In genomic region chr4:184275766-184276165, GRCh38 we compare ENCODE assay signal across 27 cellular contexts. TPM values are rescaled to one million over a fixed set of nuclear protein-coding genes. Genes with fewer than 3 reads are reported as not detected.
DNase-seq lines count a peak whose midpoint lies in the region; ATAC-seq, FAIRE-seq and TF ChIP-seq lines count a peak whose summit lies in the region.
"Had no signal": no experiment of that assay in that cellular context is flagged by ENCODE, and none has a peak within 500 bp of the region (broad histone marks: within the 10 kb centered on the region; RNA-seq: fewer than 3 reads in every experiment).

No MANE protein-coding gene starts in this region.

- no peak overlapping the region for H2AFZ ChIP-seq in mammary epithelial cell (ENCODE audit: low read depth, low read length)

- ATAC-seq in upper lobe of right lung (peak; percentile 17), GM18873 (IDR thresholded peaks at IDR 0.05; ENCODE audit: low FRiP score, unreplicated experiment) (no peak)
- ATAC-seq: Panc1, Right ventricle myocardium inferior had no signal

- H3K27me3 ChIP-seq in mammary epithelial cell (ENCODE audit: insufficient read depth, low read length) (no peaks in the 10 kb centered on the region), breast epithelium (no peaks in the 10 kb centered on the region), upper lobe of right lung (no peaks in the 10 kb centered on the region)
- H3K27me3 ChIP-seq: BE2C, MG63 had no signal

- H3K79me2 ChIP-seq in mammary epithelial cell (ENCODE audit: insufficient read depth, low read length), result no peaks in the 10 kb centered on the region

- H3K4me1 ChIP-seq in mammary epithelial cell (ENCODE audit: insufficient read depth, low read length), result no peaks in the 10 kb centered on the region
- H3K4me1 ChIP-seq in breast epithelium, result no peaks in the 10 kb centered on the region
- peaks cover 3% of the 10 kb centered on the region for H3K4me1 ChIP-seq in upper lobe of right lung
- H3K4me1 ChIP-seq: BE2C had no signal

- H4K20me1 ChIP-seq in mammary epithelial cell (ENCODE audit: insufficient read depth, low read length), result no peaks in the 10 kb centered on the region

- intact Hi-C loops in mammary epithelial cell (cut with micrococcal nuclease), result no loop called here
- intact Hi-C loops in breast epithelium (cut with DNase I; ENCODE audit: low total_unique reads), result no loop called here
- intact Hi-C loops in upper lobe of right lung (cut with DNase I), result no loop called here

- H3K36me3 ChIP-seq in mammary epithelial cell (ENCODE audit: insufficient read depth, low read length) (no peaks in the 10 kb centered on the region), breast epithelium (no peaks in the 10 kb centered on the region), upper lobe of right lung (no peaks in the 10 kb centered on the region)
- H3K36me3 ChIP-seq: BE2C, MG63 had no signal

- no TSS peak for BruUV-seq in mammary epithelial cell (replicated peaks; lab: Mats Ljungman, UMichigan)

- H3K9me3 ChIP-seq in mammary epithelial cell (replicated peaks; ENCODE audit: insufficient read depth, low read length), result peaks cover 2% of the 10 kb centered on the region
- H3K9me3 ChIP-seq in breast epithelium, result peaks cover 0 to 3% of the 10 kb centered on the region in 2 donors
- no peaks in the 10 kb centered on the region for H3K9me3 ChIP-seq in upper lobe of right lung
- H3K9me3 ChIP-seq: BE2C, MG63 had no signal

- DNase-seq in mammary epithelial cell (peak; percentile 47), breast epithelium (ENCODE audit: low spot score in 2 of 2) (no peak), astrocyte of the hippocampus (ENCODE audit: low read depth, low spot score) (peak; percentile 42), kidney tubule cell (ENCODE audit: low spot score) (peak; percentile 95), upper lobe of right lung (no peak), HTR-8/SVneo (ENCODE audit: insufficient read length, low spot score) (no peak)
- DNase-seq in effector CD4-positive, alpha-beta T cell, result no peak
- DNase-seq: BE2C; CD4-positive, CD25-positive, alpha-beta regulatory T cell; COR-L47; EL; Karpas-422; MG63; NCI-H1048; NCI-H1436 treated with DMSO at 0.1 percent for 48 hours; NCI-H2029 treated with DMSO at 0.1 percent for 48 hours; NCI-H2171 treated with DMSO at 0.1 percent for 48 hours; NCI-H446 treated with DMSO at 0.1 percent for 48 hours; NCI-H69 had no signal

- H3K9ac ChIP-seq in mammary epithelial cell (ENCODE audit: insufficient read depth, low read length), result no peak overlapping the region

- TF ChIP-seq POLR2A in breast epithelium (IDR thresholded peaks at IDR 0.05), result no peak

- FAIRE-seq in HTR-8/SVneo (lab: Jason Lieb, UNC), result no peak
- FAIRE-seq: A204.1, H1 had no signal

- no peak overlapping the region for H3K4me2 ChIP-seq in mammary epithelial cell (ENCODE audit: insufficient read depth, low read depth, low read length)

- TF ChIP-seq CTCF in mammary epithelial cell (conservative IDR thresholded peaks at IDR 0.05 in 1 of 2, IDR thresholded peaks at IDR 0.05 in 1 of 2; ENCODE audit: extremely low read depth in 1 of 2, insufficient read depth in 1 of 2, low read depth in 1 of 2, low read length in 2 of 2) (no peak), breast epithelium (IDR thresholded peaks at IDR 0.05) (no peak), upper lobe of right lung (IDR thresholded peaks at IDR 0.05) (no peak)

- 100% methylated on average over 2 of the region's 2 CpGs for WGBS in mammary epithelial cell (ENCODE audit: low coverage, missing lambda C conversion rate)

- in situ Hi-C loops in mammary epithelial cell (cut with MboI; ENCODE audit: low sequenced_read_pairs in 2 of 2), result no loop called here

- dilution Hi-C loops in mammary epithelial cell (cut with HindIII; ENCODE audit: low sequenced_read_pairs), result loop anchor here (5.0 kb wide), 2 partner anchors 37 to 87 kb away; no protein-coding TSS in a partner anchor

- H3K27ac ChIP-seq in mammary epithelial cell (ENCODE audit: insufficient read depth, low read depth, low read length) (no peak overlapping the region), breast epithelium (no peak overlapping the region), upper lobe of right lung (no peak overlapping the region)

- H3K4me3 ChIP-seq in mammary epithelial cell (replicated peaks in 1 of 3; ENCODE audit: insufficient read depth in 1 of 3, low read depth in 2 of 3, low read length in 3 of 3) (no peak overlapping the region), breast epithelium (no peak overlapping the region), upper lobe of right lung (no peak overlapping the region)
- H3K4me3 ChIP-seq: MG63 had no signal

- CTCF ChIA-PET in mammary epithelial cell (lab: Charles Lee; ENCODE audit: low non-redundant PET), result no interaction called here

RNA-seq across cellular contexts. Expression of gene ENPP6, which starts 58.1 kb away (rescaled TPM):
- total RNA-seq in mammary epithelial cell (under 1 TPM in 1 of 2 donors, not detected in 1; 0.33 TPM), breast epithelium (under 1 TPM; 0.16 to 0.59 (median 0.33) TPM), upper lobe of right lung (0.12 TPM)
- 0.01 TPM for polyA plus RNA-seq in mammary epithelial cell
- polyA minus RNA-seq in mammary epithelial cell, result not detected
- total RNA-seq: CD4-positive, CD25-positive, alpha-beta regulatory T cell; HT-29; SK-MEL-5 had no signal
- polyA plus RNA-seq: CD4-positive, CD25-positive, alpha-beta regulatory T cell; IgD-negative memory B cell had no signal

Comparison
In these comparisons a context has a peak if more than half of its experiments do, and no peak if none do; other contexts are left out.
1. DNase-seq: peak in mammary epithelial cell (single experiment), astrocyte of the hippocampus (single experiment) and kidney tubule cell (single experiment); none in breast epithelium (0 of 2), upper lobe of right lung (single experiment), effector CD4-positive, alpha-beta T cell (single experiment) and HTR-8/SVneo (single experiment).